ENCODE assay signal across 8 cellular contexts in the genomic region with DNA sequence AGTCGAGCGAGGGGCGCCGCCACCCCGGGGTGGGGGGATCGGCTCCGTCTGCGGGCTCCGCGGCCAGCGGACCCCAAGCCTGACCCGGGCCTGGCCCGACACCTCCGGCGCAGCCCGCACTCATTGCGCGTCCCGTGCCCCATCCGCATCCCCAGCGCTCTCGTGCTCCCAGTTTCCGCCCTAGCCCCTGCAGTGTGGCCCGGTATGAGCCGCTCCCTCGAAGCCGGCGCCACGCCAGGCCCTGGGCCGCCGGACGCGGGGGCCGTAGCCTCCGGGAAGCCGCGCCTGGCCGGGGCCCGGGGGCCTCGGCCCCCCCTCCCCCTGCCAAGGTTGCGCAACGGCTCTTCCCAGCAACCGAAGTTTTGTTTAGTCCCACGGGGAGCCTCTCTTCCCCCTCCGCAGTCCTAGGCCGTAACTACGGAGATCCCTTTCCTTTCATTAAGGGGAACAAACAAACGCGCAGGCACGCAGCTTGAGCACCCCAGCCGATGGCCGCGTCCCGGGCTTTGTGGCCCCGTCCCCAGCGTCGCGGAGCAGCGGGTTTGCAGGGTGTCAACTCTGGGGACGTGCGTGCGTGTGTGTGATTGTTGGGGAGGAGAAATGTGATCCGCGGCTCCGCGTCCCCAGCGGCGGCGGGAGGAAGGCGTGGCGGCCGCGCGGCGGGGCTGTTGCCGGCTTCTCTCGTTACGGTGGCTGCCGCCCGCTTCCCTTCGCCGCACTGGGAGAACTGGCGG. TPM values are rescaled to one million over a fixed set of nuclear protein-coding genes. Genes with fewer than 3 reads are reported as not detected.
A peak's percentile ranks its signal among the peaks of the same experiment; 100 is the strongest.
DNase-seq lines count a peak whose midpoint lies in the region; ATAC-seq, FAIRE-seq and TF ChIP-seq lines count a peak whose summit lies in the region.

No MANE protein-coding gene starts in this region.

- peak overlapping the region; percentile 86 for H3K4me2 ChIP-seq in Loucy (ENCODE audit: low read depth, low read length, poor library complexity, severe bottlenecking)

- H3K36me3 ChIP-seq in Loucy (ENCODE audit: insufficient read depth, low read length) (no peaks in the 10 kb centered on the region), SJCRH30 (no peaks in the 10 kb centered on the region), gastroesophageal sphincter (no peaks in the 10 kb centered on the region)

- ATAC-seq in gastroesophageal sphincter = peak; percentile 85

- H3K4me3 ChIP-seq in Loucy (ENCODE audit: low read length, poor library complexity, severe bottlenecking) (peak overlapping the region; percentile 91), SJCRH30 (peak overlapping the region; percentile 98), gastroesophageal sphincter (peak overlapping the region; percentile 94 to 97)

- DNase-seq in G401 (ENCODE audit: low spot score) (peak; percentile 69), H54 (ENCODE audit: insufficient read length, low spot score) (peak; percentile 44), SJCRH30 (peak; percentile 79 to 86), nucleus accumbens (lab: John Stamatoyannopoulos, UW) (peak; percentile 12 to 89 (median 71)), superior temporal gyrus (ENCODE audit: extremely low spot score) (peak; percentile 80)
- DNase-seq in activated naive CD4-positive, alpha-beta T cell treated with Interleukin-2 at 50 U/mL for 16 hours = peak; percentile 77

- peak overlapping the region; percentile 98 for H3K27ac ChIP-seq in SJCRH30
- H3K27ac ChIP-seq in gastroesophageal sphincter = peak overlapping the region; percentile 98 to 100 (median 100)

- H4K20me1 ChIP-seq in Loucy (ENCODE audit: insufficient read depth, low read length, poor library complexity, severe bottlenecking) = peaks cover 29% of the 10 kb centered on the region

- H3K79me2 ChIP-seq in Loucy (ENCODE audit: insufficient read depth, low read length) = peaks cover 56% of the 10 kb centered on the region

- H3K4me1 ChIP-seq in Loucy (ENCODE audit: insufficient read depth, low read length, poor library complexity, severe bottlenecking) = peaks cover 37% of the 10 kb centered on the region
- peaks cover 8% of the 10 kb centered on the region for H3K4me1 ChIP-seq in SJCRH30
- peaks cover 5 to 44% (median 8%) of the 10 kb centered on the region in 3 donors for H3K4me1 ChIP-seq in gastroesophageal sphincter

- in situ Hi-C loops in G401 (cut with HindIII; ENCODE audit: low sequenced_read_pairs) = loop anchor here (5.0 kb wide), 1 partner anchor 36 kb away; no protein-coding TSS in a partner anchor

- no peaks in the 10 kb centered on the region for H3F3A ChIP-seq in Loucy (ENCODE audit: low read depth)

- TF ChIP-seq EP300 in gastroesophageal sphincter (IDR thresholded peaks at IDR 0.05) = no peak

- TF ChIP-seq CTCF in Loucy (conservative IDR thresholded peaks at IDR 0.05; ENCODE audit: low read length) (peak; percentile 27; the same call in 1 of the 2 replicates), gastroesophageal sphincter (IDR thresholded peaks at IDR 0.05) (peak in 3 of 4 experiments; percentile 41 to 57 (median 53))

- FAIRE-seq in H54 (lab: Jason Lieb, UNC) = no peak

- H3K27me3 ChIP-seq in Loucy (ENCODE audit: insufficient read depth, low read length, poor library complexity, severe bottlenecking) (no peaks in the 10 kb centered on the region), SJCRH30 (no peaks in the 10 kb centered on the region), gastroesophageal sphincter (no peaks in the 10 kb centered on the region)

- WGBS in gastroesophageal sphincter (ENCODE audit: low coverage in 1 of 2), 2 donors = 1% methylated on average over 15 of the region's 83 CpGs; no CpG with 5 or more reads in 1 of the 2 donors

- H3K9me2 ChIP-seq in Loucy (replicated peaks; ENCODE audit: low read depth, low read length) = no peaks in the 10 kb centered on the region

- H2AFZ ChIP-seq in Loucy (ENCODE audit: low read length) = peak overlapping the region; percentile 99

- peak; percentile 67 for TF ChIP-seq POLR2A in H54 (IDR thresholded peaks at IDR 0.05; ENCODE audit: low read depth, low read length)
- TF ChIP-seq POLR2A in gastroesophageal sphincter (IDR thresholded peaks at IDR 0.05) = peak; percentile 89 to 92

- no peaks in the 10 kb centered on the region for H3K9me3 ChIP-seq in Loucy (ENCODE audit: insufficient read depth, low read depth, low read length)
- no peaks in the 10 kb centered on the region for H3K9me3 ChIP-seq in SJCRH30 (replicated peaks)
- no peaks in the 10 kb centered on the region for H3K9me3 ChIP-seq in gastroesophageal sphincter

- H3K9ac ChIP-seq in Loucy (ENCODE audit: low read depth, low read length, poor library complexity, severe bottlenecking) = peak overlapping the region; percentile 99

RNA-seq across cellular contexts. Expression of gene HIPK3, which starts 0.9 kb away (rescaled TPM):
- total RNA-seq in G401 (2014; rRNA removed; shearing (Covaris generic)) = 25.3 and 36.4 TPM in 2 replicates
- 51.7 and 55.0 TPM in 2 replicates for total RNA-seq in SJCRH30 (2014; rRNA removed; shearing (Covaris generic))
- 100 to 1,000 TPM; 292 to 331 (median 308) TPM for total RNA-seq in gastroesophageal sphincter

Comparison
In these comparisons a context has a peak if more than half of its experiments do, and no peak if none do; other contexts are left out.
1. Peak in every context shown above with its lines: DNase-seq, ATAC-seq, H3K4me3 ChIP-seq and H3K27ac ChIP-seq.